ENCODE assay signal across 33 cellular contexts in genomic region chr15:77697893-77698292, GRCh38.
"Had no signal": no experiment of that assay in that cellular context is flagged by ENCODE, and none has a peak within 500 bp of the region (broad histone marks: within the 10 kb centered on the region; RNA-seq: fewer than 3 reads in every experiment).

No MANE protein-coding gene starts in this region.

- FAIRE-seq: astrocyte, TTC549 had no signal

- H3K27me3 ChIP-seq: body of pancreas had no signal

- ATAC-seq: activated CD8-positive, alpha-beta T cell treated with anti-CD3 and anti-CD28 coated beads for 36 hours; activated naive CD8-positive, alpha-beta T cell treated with anti-CD3 and anti-CD28 coated beads, Interleukin-2, amount 50 U/mL, for 24 hours; body of pancreas had no signal

- H3K4me1 ChIP-seq: body of pancreas, breast epithelium had no signal

- DNase-seq: activated B cell treated with CpG ODN at 0.5 μM for 24 hours; activated CD4-positive, alpha-beta memory T cell treated with anti-CD3 and anti-CD28 coated beads for 36 hours; activated CD4-positive, alpha-beta T cell treated with anti-CD3 and anti-CD28 coated beads for 4 hours; activated CD4-positive, alpha-beta T cell treated with anti-CD3 and anti-CD28 coated beads, Interleukin-2, amount 10 ng/mL, durations not matched to agents 24 days and 14 days; activated CD4-positive, alpha-beta T cell treated with anti-CD3 and anti-CD28 coated beads, Interleukin-2, amount 50 U/mL, for 1 hour; activated CD4-positive, alpha-beta T cell treated with anti-CD3 and anti-CD28 coated beads, Interleukin-2, amount 50 U/mL, for 4 hours; activated CD4-positive, CD25-positive, alpha-beta regulatory T cell treated with anti-CD3 and anti-CD28 coated beads, Interleukin-2, amount 50 U/mL, for 72 hours; activated CD8-positive, alpha-beta memory T cell treated with anti-CD3 and anti-CD28 coated beads, Interleukin-2, amount 50 U/mL, for 48 hours; activated CD8-positive, alpha-beta T cell treated with anti-CD3 and anti-CD28 coated beads for 36 hours; activated effector memory CD4-positive, alpha-beta T cell treated with Interleukin-2 at 50 U/mL for 16 hours; activated gamma-delta T cell; activated naive CD4-positive, alpha-beta T cell treated with anti-CD3 and anti-CD28 coated beads, Interleukin-2, amount 10 ng/mL, durations not matched to agents 7 days and 5 days; activated naive CD4-positive, alpha-beta T cell treated with Interleukin-2 at 50 U/mL for 16 hours; activated naive CD8-positive, alpha-beta T cell treated with anti-CD3 and anti-CD28 coated beads, Interleukin-2, amount 10 ng/mL, durations not matched to agents 7 days and 5 days; activated naive CD8-positive, alpha-beta T cell treated with anti-CD3 and anti-CD28 coated beads, Interleukin-2, amount 50 U/mL, for 24 hours; activated T-cell treated with anti-CD3 and anti-CD28 coated beads, Interleukin-2, amount 50 U/mL, for 24 hours; activated T-cell treated with anti-CD3 and anti-CD28 coated beads, Interleukin-2, amount 50 U/mL, for 48 hours; aorta; body of pancreas; brain microvascular endothelial cell; central memory CD4-positive, alpha-beta T cell; T-helper 1 cell; T-helper 2 cell; T-helper 9 cell had no signal

- H3K36me3 Mint-ChIP-seq: activated CD4-positive, alpha-beta memory T cell treated with anti-CD3 and anti-CD28 coated beads for 36 hours; activated naive CD4-positive, alpha-beta T cell treated with anti-CD3 and anti-CD28 coated beads, Interleukin-2, amount 10 ng/mL, durations not matched to agents 7 days and 5 days; activated naive CD4-positive, alpha-beta T cell treated with anti-CD3 and anti-CD28 coated beads, Interleukin-2, amount 50 U/mL, for 24 hours; activated naive CD8-positive, alpha-beta T cell; activated naive CD8-positive, alpha-beta T cell treated with anti-CD3 and anti-CD28 coated beads, Interleukin-2, amount 10 ng/mL, durations not matched to agents 7 days and 5 days had no signal

- H3K27ac ChIP-seq: body of pancreas, brain microvascular endothelial cell, breast epithelium, VCaP had no signal

- H3K27ac Mint-ChIP-seq: activated B cell treated with CpG ODN at 0.5 μM for 24 hours; activated CD4-positive, alpha-beta memory T cell treated with anti-CD3 and anti-CD28 coated beads for 36 hours; activated CD4-positive, alpha-beta T cell treated with anti-CD3 and anti-CD28 coated beads, Interleukin-2, amount 10 ng/mL, durations not matched to agents 24 days and 14 days; activated CD8-positive, alpha-beta T cell treated with anti-CD3 and anti-CD28 coated beads for 36 hours; activated naive CD4-positive, alpha-beta T cell treated with anti-CD3 and anti-CD28 coated beads, Interleukin-2, amount 10 ng/mL, durations not matched to agents 7 days and 5 days; activated naive CD4-positive, alpha-beta T cell treated with anti-CD3 and anti-CD28 coated beads, Interleukin-2, amount 50 U/mL, for 24 hours; activated naive CD8-positive, alpha-beta T cell; activated naive CD8-positive, alpha-beta T cell treated with anti-CD3 and anti-CD28 coated beads, Interleukin-2, amount 10 ng/mL, durations not matched to agents 7 days and 5 days; activated naive CD8-positive, alpha-beta T cell treated with anti-CD3 and anti-CD28 coated beads, Interleukin-2, amount 50 U/mL, for 24 hours; activated T-cell treated with anti-CD3 and anti-CD28 coated beads, Interleukin-2, amount 50 U/mL, for 24 hours; activated T-helper 2 cell treated with anti-CD3 and anti-CD28 coated beads, Interferon-gamma antibody, Interleukin-2, Interleukin-4, amounts not matched to agents 10 μg/mL and 5 μg/mL and 100 μg/mL, durations not matched to agents 14 hours and 24 hours and 36 hours; T-helper 1 cell treated with Interleukin-12 subunit alpha and Interleukin-12 subunit beta and Interleukin-4 antibody, amounts not matched to agents 30 μg/mL and 1 μg/mL, for 36 hours; T-helper 2 cell treated with Interferon-gamma antibody and Interleukin-4, amounts not matched to agents 5 μg/mL and 100 μg/mL, for 36 hours had no signal

- H3K9me3 ChIP-seq: body of pancreas, breast epithelium had no signal

- H3K4me3 ChIP-seq: body of pancreas, breast epithelium had no signal

- H3K4me1 Mint-ChIP-seq: activated B cell treated with CpG ODN at 0.5 μM for 24 hours; activated CD4-positive, alpha-beta T cell treated with anti-CD3 and anti-CD28 coated beads, Interleukin-2, amount 10 ng/mL, durations not matched to agents 24 days and 14 days; activated naive CD4-positive, alpha-beta T cell treated with anti-CD3 and anti-CD28 coated beads, Interleukin-2, amount 10 ng/mL, durations not matched to agents 7 days and 5 days; activated naive CD4-positive, alpha-beta T cell treated with anti-CD3 and anti-CD28 coated beads, Interleukin-2, amount 50 U/mL, for 24 hours; activated naive CD8-positive, alpha-beta T cell treated with anti-CD3 and anti-CD28 coated beads, Interleukin-2, amount 10 ng/mL, durations not matched to agents 7 days and 5 days; activated naive CD8-positive, alpha-beta T cell treated with anti-CD3 and anti-CD28 coated beads, Interleukin-2, amount 50 U/mL, for 24 hours had no signal

- H3K4me3 Mint-ChIP-seq: activated B cell treated with CpG ODN at 0.5 μM for 24 hours; activated CD4-positive, alpha-beta memory T cell treated with anti-CD3 and anti-CD28 coated beads for 36 hours; activated CD4-positive, alpha-beta T cell treated with anti-CD3 and anti-CD28 coated beads, Interleukin-2, amount 10 ng/mL, durations not matched to agents 24 days and 14 days; activated CD8-positive, alpha-beta T cell treated with anti-CD3 and anti-CD28 coated beads for 36 hours; activated naive CD4-positive, alpha-beta T cell treated with anti-CD3 and anti-CD28 coated beads, Interleukin-2, amount 10 ng/mL, durations not matched to agents 7 days and 5 days; activated naive CD4-positive, alpha-beta T cell treated with anti-CD3 and anti-CD28 coated beads, Interleukin-2, amount 50 U/mL, for 24 hours; activated naive CD8-positive, alpha-beta T cell; activated naive CD8-positive, alpha-beta T cell treated with anti-CD3 and anti-CD28 coated beads, Interleukin-2, amount 10 ng/mL, durations not matched to agents 7 days and 5 days; activated naive CD8-positive, alpha-beta T cell treated with anti-CD3 and anti-CD28 coated beads, Interleukin-2, amount 50 U/mL, for 24 hours; activated T-cell treated with anti-CD3 and anti-CD28 coated beads, Interleukin-2, amount 50 U/mL, for 24 hours; T-helper 1 cell treated with Interleukin-12 subunit alpha and Interleukin-12 subunit beta and Interleukin-4 antibody, amounts not matched to agents 30 μg/mL and 1 μg/mL, for 36 hours; T-helper 2 cell treated with Interferon-gamma antibody and Interleukin-4, amounts not matched to agents 5 μg/mL and 100 μg/mL, for 36 hours had no signal

- H3K9me3 Mint-ChIP-seq: activated B cell treated with CpG ODN at 0.5 μM for 24 hours; activated CD4-positive, alpha-beta memory T cell treated with anti-CD3 and anti-CD28 coated beads for 36 hours; activated CD4-positive, alpha-beta T cell treated with anti-CD3 and anti-CD28 coated beads, Interleukin-2, amount 10 ng/mL, durations not matched to agents 24 days and 14 days; activated CD8-positive, alpha-beta T cell treated with anti-CD3 and anti-CD28 coated beads for 36 hours; activated naive CD4-positive, alpha-beta T cell treated with anti-CD3 and anti-CD28 coated beads, Interleukin-2, amount 50 U/mL, for 24 hours; activated naive CD8-positive, alpha-beta T cell treated with anti-CD3 and anti-CD28 coated beads, Interleukin-2, amount 50 U/mL, for 24 hours; activated T-cell treated with anti-CD3 and anti-CD28 coated beads, Interleukin-2, amount 50 U/mL, for 24 hours; activated T-helper 2 cell treated with anti-CD3 and anti-CD28 coated beads, Interferon-gamma antibody, Interleukin-2, Interleukin-4, amounts not matched to agents 10 μg/mL and 5 μg/mL and 100 μg/mL, durations not matched to agents 14 hours and 24 hours and 36 hours; T-helper 1 cell treated with Interleukin-12 subunit alpha and Interleukin-12 subunit beta and Interleukin-4 antibody, amounts not matched to agents 30 μg/mL and 1 μg/mL, for 36 hours had no signal

- H3K36me3 ChIP-seq: brain microvascular endothelial cell, breast epithelium had no signal
